In the genomic region with DNA sequence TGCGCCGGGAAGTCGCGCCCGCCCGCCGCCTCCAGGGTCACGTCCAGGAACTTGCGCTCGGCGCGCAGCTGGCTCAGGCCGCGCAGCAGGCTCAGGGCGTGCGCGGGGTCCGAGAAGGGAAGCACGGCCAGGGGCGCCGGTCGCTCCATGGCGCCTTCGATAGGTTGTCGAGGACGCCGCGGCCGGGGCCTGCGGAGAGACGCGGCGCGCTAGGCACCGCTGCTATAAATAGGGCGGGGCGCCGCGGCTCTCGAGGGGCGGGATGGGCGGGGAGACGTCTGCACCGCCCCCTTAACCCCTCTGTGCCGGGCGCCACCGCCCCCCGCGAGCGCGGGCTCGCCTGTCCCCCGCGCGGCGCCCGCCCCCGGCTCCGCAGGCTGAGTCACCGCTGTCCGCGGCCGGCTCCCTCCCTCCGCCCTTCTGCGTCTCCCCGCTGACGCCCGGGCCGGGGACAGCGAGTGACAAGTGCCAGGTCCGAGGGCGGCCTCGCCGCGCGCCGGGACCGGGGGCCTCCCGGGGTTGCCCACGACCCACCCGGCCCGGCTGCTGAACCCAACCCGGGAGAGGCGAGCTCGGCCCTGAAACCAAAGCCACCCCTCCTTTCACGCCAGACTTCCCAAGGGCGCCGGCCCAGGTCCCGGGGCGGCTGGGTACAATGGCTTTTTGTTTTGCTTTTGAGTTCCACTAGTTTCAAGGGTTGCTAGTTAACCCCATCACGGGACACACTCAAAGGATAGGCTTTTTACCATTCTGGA, we compare ENCODE assay signal across 8 cellular contexts. TPM values are rescaled to one million over a fixed set of nuclear protein-coding genes. Genes with fewer than 3 reads are reported as not detected.
DNase-seq lines count a peak whose midpoint lies in the region; ATAC-seq and TF ChIP-seq lines count a peak whose summit lies in the region.

Gene KLHL21 (minus strand): TSS at position 201 of the 755 bp plus-strand sequence. CDS start 52 bp downstream, at position 149.

- peaks cover 21% of the 10 kb centered on the region for H3K36me3 Mint-ChIP-seq in activated naive CD4-positive, alpha-beta T cell treated with anti-CD3 and anti-CD28 coated beads for 36 hours (ENCODE audit: low read depth)

- CTCF ChIA-PET in activated naive CD4-positive, alpha-beta T cell treated with anti-CD3 and anti-CD28 coated beads for 36 hours (lab: Charles Lee): interaction anchor here (0.5 to 1.2 kb wide), 3 partner anchors 9 to 101 kb away, joined by 3 read pairs; no protein-coding TSS in a partner anchor

- ATAC-seq in GM21529 (IDR thresholded peaks at IDR 0.05; ENCODE audit: unreplicated experiment): peak; percentile 49
- peak; percentile 86 for ATAC-seq in gastroesophageal sphincter

- H3K27me3 ChIP-seq in gastroesophageal sphincter: no peaks in the 10 kb centered on the region

- WGBS in gastroesophageal sphincter (ENCODE audit: low coverage in 1 of 2), 2 donors: 0% methylated on average over 5 of the region's 91 CpGs

- H3K9me3 ChIP-seq in SK-N-MC (ENCODE audit: low read depth, low read length): no peaks in the 10 kb centered on the region
- H3K9me3 ChIP-seq in gastroesophageal sphincter: no peaks in the 10 kb centered on the region

- peaks cover 3 to 71% (median 38%) of the 10 kb centered on the region in 3 donors for H3K4me1 ChIP-seq in gastroesophageal sphincter

- H3K4me3 ChIP-seq in Jurkat, Clone E6-1 (ENCODE audit: low read length): peak within 1 kb of the TSS; percentile 88
- H3K4me3 ChIP-seq in SK-N-MC (peak within 1 kb of the TSS; percentile 93), gastroesophageal sphincter (peak within 1 kb of the TSS; percentile 53 to 99)

- no peaks in the 10 kb centered on the region for H3K9me3 Mint-ChIP-seq in activated naive CD4-positive, alpha-beta T cell treated with anti-CD3 and anti-CD28 coated beads for 36 hours

- peak in 1 of 4 experiments; percentile 14 for TF ChIP-seq CTCF in gastroesophageal sphincter (IDR thresholded peaks at IDR 0.05)

- peak within 1 kb of the TSS; percentile 61; the same call in 1 of the 2 replicates for H3K27ac ChIP-seq in SK-N-MC
- peak within 1 kb of the TSS; percentile 87 to 100 (median 98) for H3K27ac ChIP-seq in gastroesophageal sphincter

- TF ChIP-seq EP300 in gastroesophageal sphincter (IDR thresholded peaks at IDR 0.05): no peak

- H3K27ac Mint-ChIP-seq in activated naive CD4-positive, alpha-beta T cell treated with anti-CD3 and anti-CD28 coated beads for 36 hours: peak within 1 kb of the TSS; percentile 96

- H3K36me3 ChIP-seq in SK-N-MC (ENCODE audit: insufficient read depth, low read length) (peaks cover 4% of the 10 kb centered on the region; the same call in 1 of the 2 replicates), gastroesophageal sphincter (peaks cover 0 to 19% of the 10 kb centered on the region in 2 donors)

- peak; percentile 85 to 88 for TF ChIP-seq POLR2A in gastroesophageal sphincter (IDR thresholded peaks at IDR 0.05)

- no peaks in the 10 kb centered on the region for H3K27me3 Mint-ChIP-seq in activated naive CD4-positive, alpha-beta T cell treated with anti-CD3 and anti-CD28 coated beads for 36 hours (ENCODE audit: low read depth)

- peaks cover 34% of the 10 kb centered on the region for H3K4me1 Mint-ChIP-seq in activated naive CD4-positive, alpha-beta T cell treated with anti-CD3 and anti-CD28 coated beads for 36 hours (ENCODE audit: low read depth)

- peak within 1 kb of the TSS; percentile 83 for H3K9ac ChIP-seq in SK-N-MC (ENCODE audit: insufficient read length)

- DNase-seq in DMS79 treated with DMSO at 0.1 percent for 48 hours (lab: John Stamatoyannopoulos, UW) (peak; percentile 46), SK-N-MC (ENCODE audit: low read depth, low spot score) (no peak), nucleus accumbens (lab: John Stamatoyannopoulos, UW) (peak; percentile 44 to 94 (median 87)), superior temporal gyrus (ENCODE audit: extremely low spot score) (peak; percentile 86)
- DNase-seq in Jurkat, Clone E6-1 (ENCODE audit: low read depth, low spot score): peak; percentile 57
- DNase-seq in activated naive CD4-positive, alpha-beta T cell treated with anti-CD3 and anti-CD28 coated beads for 36 hours: peak; percentile 81

- intact Hi-C loops in activated naive CD4-positive, alpha-beta T cell treated with anti-CD3 and anti-CD28 coated beads for 36 hours (cut with micrococcal nuclease): loop anchor here (1.0 to 5.0 kb wide), 6 partner anchors 99 to 611 kb away; partner anchors contain the start of genes ACOT7, DNAJC11, NPHP4 and RPL22

- H3K4me3 Mint-ChIP-seq in activated naive CD4-positive, alpha-beta T cell treated with anti-CD3 and anti-CD28 coated beads for 36 hours: peak within 1 kb of the TSS; percentile 97

RNA-seq across cellular contexts. Expression of gene KLHL21, which starts in this region (rescaled TPM):
- 16.4 TPM for polyA plus RNA-seq in Jurkat, Clone E6-1 (2012; ENCODE audit: insufficient read depth, insufficient read length)
- 10 to 100 TPM; 21.0 to 23.3 TPM for total RNA-seq in activated naive CD4-positive, alpha-beta T cell treated with anti-CD3 and anti-CD28 coated beads for 36 hours
- total RNA-seq in gastroesophageal sphincter: 100 to 1,000 TPM in 2 of 4 donors, 10 to 100 TPM in 2; 83.6 to 131 (median 101) TPM
